Comparison of ENCODE assay signal across 23 cellular contexts in the genomic region with DNA sequence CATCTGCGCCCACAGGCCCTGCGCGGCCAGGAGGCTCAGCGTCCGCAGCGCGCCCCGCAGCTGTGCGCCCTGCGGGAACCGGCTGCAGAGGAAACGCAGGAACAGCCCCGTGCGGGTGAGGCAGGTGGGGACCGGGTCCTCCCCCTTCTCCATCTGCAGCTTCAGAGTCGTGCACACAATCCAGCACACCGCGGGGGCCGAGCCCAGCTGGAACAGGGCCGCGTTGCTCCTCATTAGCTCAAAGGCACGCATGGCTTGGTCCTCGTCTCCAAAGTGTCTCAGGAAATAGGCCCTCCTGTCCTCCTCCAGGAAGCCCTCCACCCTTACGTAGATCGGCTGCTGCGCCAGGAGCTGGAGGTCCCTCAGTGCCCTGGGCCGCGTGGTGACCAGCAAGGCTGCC. TPM values are rescaled to one million over a fixed set of nuclear protein-coding genes. Genes with fewer than 3 reads are reported as not detected.
"Had no signal": no experiment of that assay in that cellular context is flagged by ENCODE, and none has a peak within 500 bp of the region (broad histone marks: within the 10 kb centered on the region; RNA-seq: fewer than 3 reads in every experiment).

No MANE protein-coding gene starts in this region.

RNA-seq across cellular contexts. Expression of a gene that starts 7.8 kb away (rescaled TPM):
- total RNA-seq: activated CD4-positive, alpha-beta memory T cell treated with anti-CD3 and anti-CD28 coated beads for 36 hours; activated CD4-positive, alpha-beta T cell treated with anti-CD3 and anti-CD28 coated beads, Interleukin-2, amount 10 ng/mL, durations not matched to agents 24 days and 14 days; activated CD8-positive, alpha-beta memory T cell treated with anti-CD3 and anti-CD28 coated beads for 36 hours; activated CD8-positive, alpha-beta T cell treated with anti-CD3 and anti-CD28 coated beads for 36 hours; activated naive CD4-positive, alpha-beta T cell treated with anti-CD3 and anti-CD28 coated beads for 36 hours; activated naive CD4-positive, alpha-beta T cell treated with anti-CD3 and anti-CD28 coated beads, Interleukin-2, amount 50 U/mL, for 72 hours; activated naive CD8-positive, alpha-beta T cell treated with anti-CD3 and anti-CD28 coated beads for 36 hours; activated T-cell treated with anti-CD3 and anti-CD28 coated beads, Interleukin-2, amount 50 U/mL, for 4 hours; activated T-cell treated with anti-CD3 and anti-CD28 coated beads, Interleukin-2, amount 50 U/mL, for 72 hours; activated T-helper 1 cell treated with anti-CD3 and anti-CD28 coated beads, Interleukin-12 subunit alpha, Interleukin-12 subunit beta, Interleukin-2, Interleukin-4 antibody, amounts not matched to agents 30 ng/mL and 10 ng/mL and 1 ng/mL, durations not matched to agents 14 hours and 24 hours and 36 hours; activated T-helper 17 cell treated with anti-CD3 and anti-CD28 coated beads, Interleukin-2, amount 50 U/mL, for 72 hours; adrenal gland; aorta; astrocyte; body of pancreas; breast epithelium; cardiac septum; cerebellum; T-cell; T-helper 17 cell; T-helper 2 cell treated with Interferon-gamma antibody and Interleukin-4, amounts not matched to agents 100 ng/mL and 5 ng/mL, for 36 hours had no signal
- polyA plus RNA-seq: aorta had no signal

RNA-seq across cellular contexts. Expression of a gene that starts 33.6 kb away (rescaled TPM):
- total RNA-seq: activated B cell treated with CpG ODN at 0.5 μM for 24 hours; activated CD4-positive, alpha-beta memory T cell treated with anti-CD3 and anti-CD28 coated beads for 36 hours; activated CD4-positive, alpha-beta T cell treated with anti-CD3 and anti-CD28 coated beads, Interleukin-2, amount 10 ng/mL, durations not matched to agents 24 days and 14 days; activated naive CD4-positive, alpha-beta T cell treated with anti-CD3 and anti-CD28 coated beads for 36 hours; activated T-helper 1 cell treated with anti-CD3 and anti-CD28 coated beads, Interleukin-12 subunit alpha, Interleukin-12 subunit beta, Interleukin-2, Interleukin-4 antibody, amounts not matched to agents 30 ng/mL and 10 ng/mL and 1 ng/mL, durations not matched to agents 14 hours and 24 hours and 36 hours; activated T-helper 17 cell treated with anti-CD3 and anti-CD28 coated beads, Interleukin-2, amount 50 U/mL, for 72 hours; astrocyte; body of pancreas; cardiac septum; cerebellum; T-helper 1 cell treated with Interleukin-12 subunit alpha and Interleukin-12 subunit beta and Interleukin-4 antibody, amounts not matched to agents 30 ng/mL and 1 ng/mL, for 36 hours; T-helper 17 cell; T-helper 2 cell treated with Interferon-gamma antibody and Interleukin-4, amounts not matched to agents 100 ng/mL and 5 ng/mL, for 36 hours had no signal
- polyA plus RNA-seq: adrenal gland, aorta had no signal
